9 cellular contexts compared by ENCODE assay signal in genomic region chr12:51773145-51773869, GRCh38.
DNase-seq lines count a peak whose midpoint lies in the region; ATAC-seq and TF ChIP-seq lines count a peak whose summit lies in the region.
"Had no signal": no experiment of that assay in that cellular context is flagged by ENCODE, and none has a peak within 500 bp of the region (broad histone marks: within the 10 kb centered on the region; RNA-seq: fewer than 3 reads in every experiment).

No MANE protein-coding gene starts in this region.

- H3K4me3 ChIP-seq in epithelial cell of esophagus (ENCODE audit: low read length) = no peak overlapping the region

- DNase-seq in GM03348 (ENCODE audit: low spot score) = peak; percentile 65
- DNase-seq in NCI-H460 (ENCODE audit: extremely low read depth, low read depth) = peak; percentile 30
- DNase-seq in epithelial cell of esophagus (ENCODE audit: low read depth) = peak; percentile 74
- peak; percentile 92 for DNase-seq in renal cortical epithelial cell (ENCODE audit: low read depth)
- no peak for DNase-seq in NCI-H1105 treated with DMSO at 0.1 percent for 48 hours (lab: John Stamatoyannopoulos, UW)
- DNase-seq in NCI-H524 (lab: John Stamatoyannopoulos, UW) = no peak
- DNase-seq: cerebellar nuclear complex, NCI-H2227 treated with DMSO at 0.1 percent for 48 hours had no signal

- TF ChIP-seq CTCF in epithelial cell of esophagus (IDR thresholded peaks at IDR 0.05; ENCODE audit: insufficient read depth, low read depth, low read length, missing control alignments) = no peak

- no peak for ATAC-seq in HG02759 (IDR thresholded peaks at IDR 0.05; ENCODE audit: unreplicated experiment)

Comparison
In these comparisons a context has a peak if more than half of its experiments do, and no peak if none do; other contexts are left out.
1. DNase-seq: peak in GM03348 (single experiment), NCI-H460 (single experiment), epithelial cell of esophagus (single experiment) and renal cortical epithelial cell (single experiment); none in NCI-H1105 treated with DMSO at 0.1 percent for 48 hours (single experiment) and NCI-H524 (0 of 2).